In genomic region chrX:47193475-47194241, GRCh38 we compare ENCODE assay signal across 1 cellular context.
TF ChIP-seq lines count a peak whose summit lies in the region.

Gene UBA1 (plus strand): TSS chrX:47193829. CDS start chrX:47198803, 4,974 bp downstream.

TF ChIP-seq in K562, 482 proteins besides CTCF, POLR2A, EP300 and RAD21 (continued from another document and continues in another):
- TF ChIP-seq DEAF1 (CRISPR knock-in tag; IDR thresholded peaks at IDR 0.05) = peak; percentile 77
- TF ChIP-seq NFE2L1 (tag; IDR thresholded peaks at IDR 0.05; ENCODE audit: borderline replicate concordance, low read depth) = no peak
- TF ChIP-seq RBM34 (IDR thresholded peaks at IDR 0.05; ENCODE audit: borderline replicate concordance, insufficient read depth, low read length) = no peak
- TF ChIP-seq ZNF644 (tag; IDR thresholded peaks at IDR 0.05; ENCODE audit: low read depth) = no peak
- TF ChIP-seq GATA2 (CRISPR knock-in tag; IDR thresholded peaks at IDR 0.05) = no peak
- 0 out of 4 replicates have a peak, but pooled peaks of 1 of the 2 experiments have one; percentile 36 for TF ChIP-seq KDM4B (IDR thresholded peaks at IDR 0.05; ENCODE audit: borderline replicate concordance in 2 of 2, low read depth in 1 of 2)
- no peak for TF ChIP-seq SNRNP70 (optimal IDR thresholded peaks at IDR 0.05; ENCODE audit: low read depth, low read length)
- TF ChIP-seq TCF7 (IDR thresholded peaks at IDR 0.05; ENCODE audit: borderline replicate concordance) = no peak
- no peak for TF ChIP-seq ZKSCAN1 (IDR thresholded peaks at IDR 0.05; ENCODE audit: low read depth, low read length)
- TF ChIP-seq NR1H2 (CRISPR knock-in tag; IDR thresholded peaks at IDR 0.05) = no peak
- TF ChIP-seq NUFIP1 (IDR thresholded peaks at IDR 0.05; ENCODE audit: partially characterized antibody) = no peak
- no peak for TF ChIP-seq NFATC3 (IDR thresholded peaks at IDR 0.05)
- TF ChIP-seq, protein P1, sequence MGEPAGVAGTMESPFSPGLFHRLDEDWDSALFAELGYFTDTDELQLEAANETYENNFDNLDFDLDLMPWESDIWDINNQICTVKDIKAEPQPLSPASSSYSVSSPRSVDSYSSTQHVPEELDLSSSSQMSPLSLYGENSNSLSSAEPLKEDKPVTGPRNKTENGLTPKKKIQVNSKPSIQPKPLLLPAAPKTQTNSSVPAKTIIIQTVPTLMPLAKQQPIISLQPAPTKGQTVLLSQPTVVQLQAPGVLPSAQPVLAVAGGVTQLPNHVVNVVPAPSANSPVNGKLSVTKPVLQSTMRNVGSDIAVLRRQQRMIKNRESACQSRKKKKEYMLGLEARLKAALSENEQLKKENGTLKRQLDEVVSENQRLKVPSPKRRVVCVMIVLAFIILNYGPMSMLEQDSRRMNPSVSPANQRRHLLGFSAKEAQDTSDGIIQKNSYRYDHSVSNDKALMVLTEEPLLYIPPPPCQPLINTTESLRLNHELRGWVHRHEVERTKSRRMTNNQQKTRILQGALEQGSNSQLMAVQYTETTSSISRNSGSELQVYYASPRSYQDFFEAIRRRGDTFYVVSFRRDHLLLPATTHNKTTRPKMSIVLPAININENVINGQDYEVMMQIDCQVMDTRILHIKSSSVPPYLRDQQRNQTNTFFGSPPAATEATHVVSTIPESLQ (CRISPR knock-in tag; IDR thresholded peaks at IDR 0.05) = no peak
- TF ChIP-seq, protein P2, sequence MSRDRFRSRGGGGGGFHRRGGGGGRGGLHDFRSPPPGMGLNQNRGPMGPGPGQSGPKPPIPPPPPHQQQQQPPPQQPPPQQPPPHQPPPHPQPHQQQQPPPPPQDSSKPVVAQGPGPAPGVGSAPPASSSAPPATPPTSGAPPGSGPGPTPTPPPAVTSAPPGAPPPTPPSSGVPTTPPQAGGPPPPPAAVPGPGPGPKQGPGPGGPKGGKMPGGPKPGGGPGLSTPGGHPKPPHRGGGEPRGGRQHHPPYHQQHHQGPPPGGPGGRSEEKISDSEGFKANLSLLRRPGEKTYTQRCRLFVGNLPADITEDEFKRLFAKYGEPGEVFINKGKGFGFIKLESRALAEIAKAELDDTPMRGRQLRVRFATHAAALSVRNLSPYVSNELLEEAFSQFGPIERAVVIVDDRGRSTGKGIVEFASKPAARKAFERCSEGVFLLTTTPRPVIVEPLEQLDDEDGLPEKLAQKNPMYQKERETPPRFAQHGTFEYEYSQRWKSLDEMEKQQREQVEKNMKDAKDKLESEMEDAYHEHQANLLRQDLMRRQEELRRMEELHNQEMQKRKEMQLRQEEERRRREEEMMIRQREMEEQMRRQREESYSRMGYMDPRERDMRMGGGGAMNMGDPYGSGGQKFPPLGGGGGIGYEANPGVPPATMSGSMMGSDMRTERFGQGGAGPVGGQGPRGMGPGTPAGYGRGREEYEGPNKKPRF (IDR thresholded peaks at IDR 0.05; ENCODE audit: low read depth, low read length) = no peak
- TF ChIP-seq, protein P3, sequence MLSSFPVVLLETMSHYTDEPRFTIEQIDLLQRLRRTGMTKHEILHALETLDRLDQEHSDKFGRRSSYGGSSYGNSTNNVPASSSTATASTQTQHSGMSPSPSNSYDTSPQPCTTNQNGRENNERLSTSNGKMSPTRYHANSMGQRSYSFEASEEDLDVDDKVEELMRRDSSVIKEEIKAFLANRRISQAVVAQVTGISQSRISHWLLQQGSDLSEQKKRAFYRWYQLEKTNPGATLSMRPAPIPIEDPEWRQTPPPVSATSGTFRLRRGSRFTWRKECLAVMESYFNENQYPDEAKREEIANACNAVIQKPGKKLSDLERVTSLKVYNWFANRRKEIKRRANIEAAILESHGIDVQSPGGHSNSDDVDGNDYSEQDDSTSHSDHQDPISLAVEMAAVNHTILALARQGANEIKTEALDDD (IDR thresholded peaks at IDR 0.05) = peak; percentile 74
- TF ChIP-seq HMGXB4 (CRISPR knock-in tag; IDR thresholded peaks at IDR 0.05) = no peak
- TF ChIP-seq HEY1 (CRISPR knock-in tag; IDR thresholded peaks at IDR 0.05; ENCODE audit: borderline replicate concordance) = no peak
- no peak for TF ChIP-seq ZFP36 (IDR thresholded peaks at IDR 0.05; ENCODE audit: low read depth, low read length, partially characterized antibody)
- TF ChIP-seq NR2C1 (IDR thresholded peaks at IDR 0.05) = no peak
- TF ChIP-seq NR2C1 (tag; IDR thresholded peaks at IDR 0.05) = no peak
- 0 out of 2 replicates have a peak, but pooled peaks have one; percentile 26 for TF ChIP-seq GABPA (tag; conservative IDR thresholded peaks at IDR 0.05; ENCODE audit: low read depth)
- TF ChIP-seq PURB (CRISPR knock-in tag; IDR thresholded peaks at IDR 0.05; ENCODE audit: low read depth) = no peak
- no peak for TF ChIP-seq TSHZ1 (CRISPR knock-in tag; IDR thresholded peaks at IDR 0.05)
- no peak for TF ChIP-seq FOXK1 (CRISPR knock-in tag; IDR thresholded peaks at IDR 0.05; ENCODE audit: borderline replicate concordance)
- TF ChIP-seq MEF2A (IDR thresholded peaks at IDR 0.05; ENCODE audit: control insufficient read depth, low read depth, low read length) = no peak
- TF ChIP-seq TFAM (CRISPR knock-in tag; conservative IDR thresholded peaks at IDR 0.05) = no peak
- no peak for TF ChIP-seq HDAC8 (tag; IDR thresholded peaks at IDR 0.05)
- TF ChIP-seq FOXJ3 (CRISPR knock-in tag; IDR thresholded peaks at IDR 0.05) = no peak
- no peak for TF ChIP-seq PTRF (tag; IDR thresholded peaks at IDR 0.05)
- no peak for TF ChIP-seq ELK1 (CRISPR knock-in tag; IDR thresholded peaks at IDR 0.05)
- no peak for TF ChIP-seq DNMT1 (IDR thresholded peaks at IDR 0.05)
- TF ChIP-seq ZMIZ1 (IDR thresholded peaks at IDR 0.05; ENCODE audit: low read depth in 2 of 2, low read length in 2 of 2) = no peak
- TF ChIP-seq KDM2B (CRISPR knock-in tag; IDR thresholded peaks at IDR 0.05) = no peak
- no peak for TF ChIP-seq DIDO1 (tag; IDR thresholded peaks at IDR 0.05; ENCODE audit: low read depth)
- TF ChIP-seq, protein P4, sequence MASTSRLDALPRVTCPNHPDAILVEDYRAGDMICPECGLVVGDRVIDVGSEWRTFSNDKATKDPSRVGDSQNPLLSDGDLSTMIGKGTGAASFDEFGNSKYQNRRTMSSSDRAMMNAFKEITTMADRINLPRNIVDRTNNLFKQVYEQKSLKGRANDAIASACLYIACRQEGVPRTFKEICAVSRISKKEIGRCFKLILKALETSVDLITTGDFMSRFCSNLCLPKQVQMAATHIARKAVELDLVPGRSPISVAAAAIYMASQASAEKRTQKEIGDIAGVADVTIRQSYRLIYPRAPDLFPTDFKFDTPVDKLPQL (IDR thresholded peaks at IDR 0.05; ENCODE audit: extremely low read depth, insufficient read length) = no peak
- TF ChIP-seq ESRRB (CRISPR knock-in tag; IDR thresholded peaks at IDR 0.05; ENCODE audit: borderline replicate concordance) = no peak
- no peak for TF ChIP-seq ZBTB8A (IDR thresholded peaks at IDR 0.05; ENCODE audit: partially characterized antibody)
- no peak for TF ChIP-seq EWSR1 (IDR thresholded peaks at IDR 0.05; ENCODE audit: borderline replicate concordance, low read depth, partially characterized antibody)
- no peak for TF ChIP-seq ZNF561 (CRISPR knock-in tag; conservative IDR thresholded peaks at IDR 0.05)
- TF ChIP-seq, protein P5, sequence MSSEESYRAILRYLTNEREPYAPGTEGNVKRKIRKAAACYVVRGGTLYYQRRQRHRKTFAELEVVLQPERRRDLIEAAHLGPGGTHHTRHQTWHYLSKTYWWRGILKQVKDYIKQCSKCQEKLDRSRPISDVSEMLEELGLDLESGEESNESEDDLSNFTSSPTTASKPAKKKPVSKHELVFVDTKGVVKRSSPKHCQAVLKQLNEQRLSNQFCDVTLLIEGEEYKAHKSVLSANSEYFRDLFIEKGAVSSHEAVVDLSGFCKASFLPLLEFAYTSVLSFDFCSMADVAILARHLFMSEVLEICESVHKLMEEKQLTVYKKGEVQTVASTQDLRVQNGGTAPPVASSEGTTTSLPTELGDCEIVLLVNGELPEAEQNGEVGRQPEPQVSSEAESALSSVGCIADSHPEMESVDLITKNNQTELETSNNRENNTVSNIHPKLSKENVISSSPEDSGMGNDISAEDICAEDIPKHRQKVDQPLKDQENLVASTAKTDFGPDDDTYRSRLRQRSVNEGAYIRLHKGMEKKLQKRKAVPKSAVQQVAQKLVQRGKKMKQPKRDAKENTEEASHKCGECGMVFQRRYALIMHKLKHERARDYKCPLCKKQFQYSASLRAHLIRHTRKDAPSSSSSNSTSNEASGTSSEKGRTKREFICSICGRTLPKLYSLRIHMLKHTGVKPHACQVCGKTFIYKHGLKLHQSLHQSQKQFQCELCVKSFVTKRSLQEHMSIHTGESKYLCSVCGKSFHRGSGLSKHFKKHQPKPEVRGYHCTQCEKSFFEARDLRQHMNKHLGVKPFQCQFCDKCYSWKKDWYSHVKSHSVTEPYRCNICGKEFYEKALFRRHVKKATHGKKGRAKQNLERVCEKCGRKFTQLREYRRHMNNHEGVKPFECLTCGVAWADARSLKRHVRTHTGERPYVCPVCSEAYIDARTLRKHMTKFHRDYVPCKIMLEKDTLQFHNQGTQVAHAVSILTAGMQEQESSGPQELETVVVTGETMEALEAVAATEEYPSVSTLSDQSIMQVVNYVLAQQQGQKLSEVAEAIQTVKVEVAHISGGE (CRISPR knock-in tag; IDR thresholded peaks at IDR 0.05) = no peak
- TF ChIP-seq ZEB2 (IDR thresholded peaks at IDR 0.05) = no peak
- TF ChIP-seq ZSCAN29 (IDR thresholded peaks at IDR 0.05) = no peak
- no peak for TF ChIP-seq MCM7 (IDR thresholded peaks at IDR 0.05)
